Comparison of ENCODE assay signal across 9 cellular contexts in genomic region chr1:44740179-44740617, GRCh38. TPM values are rescaled to one million over a fixed set of nuclear protein-coding genes. Genes with fewer than 3 reads are reported as not detected.
DNase-seq lines count a peak whose midpoint lies in the region; ATAC-seq and TF ChIP-seq lines count a peak whose summit lies in the region.
"Had no signal": no experiment of that assay in that cellular context is flagged by ENCODE, and none has a peak within 500 bp of the region (broad histone marks: within the 10 kb centered on the region; RNA-seq: fewer than 3 reads in every experiment).

No MANE protein-coding gene starts in this region.

- H3K36me3 Mint-ChIP-seq in memory B cell = no peaks in the 10 kb centered on the region

- no peaks in the 10 kb centered on the region for H3K9me3 ChIP-seq in A673 (ENCODE audit: low read depth, low read length, poor library complexity, severe bottlenecking)
- H3K9me3 ChIP-seq in HEK293 (ENCODE audit: control insufficient read depth, insufficient read depth, low read depth, low read length) = no peaks in the 10 kb centered on the region
- no peaks in the 10 kb centered on the region for H3K9me3 ChIP-seq in ascending aorta

- H3K4me3 ChIP-seq in A673 (ENCODE audit: low read depth, low read length, poor library complexity, severe bottlenecking) (peak overlapping the region; percentile 91), HEK293 (ENCODE audit: low read depth, low read length) (peak overlapping the region; percentile 66), ascending aorta (peak overlapping the region; percentile 53 to 63)

- peaks cover 8% of the 10 kb centered on the region for H3K4me1 Mint-ChIP-seq in memory B cell

- H3K27me3 ChIP-seq in A673 (replicated peaks; ENCODE audit: insufficient read depth, low read depth, low read length, poor library complexity) = no peaks in the 10 kb centered on the region
- no peaks in the 10 kb centered on the region for H3K27me3 ChIP-seq in ascending aorta

- H3K9me3 Mint-ChIP-seq in memory B cell = no peaks in the 10 kb centered on the region

- peak overlapping the region; percentile 85 for H3K4me3 Mint-ChIP-seq in memory B cell

- H3K36me3 ChIP-seq in A673 (ENCODE audit: insufficient read depth, low read length, poor library complexity, severe bottlenecking) (peaks cover 42% of the 10 kb centered on the region), HEK293 (ENCODE audit: control insufficient read depth in 2 of 2, insufficient read depth in 1 of 2, low read length in 2 of 2) (peaks cover 31 to 37% of the 10 kb centered on the region in 2 experiments), ascending aorta (no peaks in the 10 kb centered on the region)

- CTCF ChIA-PET in A673 (lab: Charles Lee) (no interaction called here), HEK293 (lab: Yijun Ruan, JAX) (interaction anchor here (1.2 to 3.4 kb wide), 2 partner anchors 9 to 11 kb away, joined by 4 to 19 read pairs; partner anchors contain the start of gene RNU5D-1)

- peak overlapping the region; percentile 96 for H3K27ac ChIP-seq in A673 (ENCODE audit: low read depth, low read length, poor library complexity, severe bottlenecking)
- H3K27ac ChIP-seq in HEK293 (ENCODE audit: extremely low read depth, low read depth, low read length) = peak overlapping the region; percentile 78
- peak overlapping the region; percentile 77 to 82 for H3K27ac ChIP-seq in ascending aorta

- ATAC-seq in memory B cell (ENCODE audit: low read depth) (no peak), GM18870 (IDR thresholded peaks at IDR 0.05; ENCODE audit: unreplicated experiment) (no peak)

- no peaks in the 10 kb centered on the region for H3K27me3 Mint-ChIP-seq in memory B cell

- BruUV-seq in A673 (replicated peaks; lab: Mats Ljungman, UMichigan) = TSS peak; percentile 87

- intact Hi-C loops in A673 (cut with micrococcal nuclease; ENCODE audit: unreplicated experiment) (loop anchor here (5.0 kb wide), 1 partner anchor 37 kb away; the partner anchor contains the start of gene RPS8), ascending aorta (cut with DNase I) (no loop called here), posterior vena cava (cut with DNase I) (no loop called here)

- H3K27ac Mint-ChIP-seq in memory B cell = peak overlapping the region; percentile 73

- H3K4me1 ChIP-seq in A673 (ENCODE audit: insufficient read depth, low read length, poor library complexity, severe bottlenecking) = peaks cover 30% of the 10 kb centered on the region
- peaks cover 3% of the 10 kb centered on the region; the same call in 1 of the 2 replicates for H3K4me1 ChIP-seq in HEK293 (ENCODE audit: control insufficient read depth, insufficient read depth, low read length)
- peaks cover 3 to 6% of the 10 kb centered on the region in 2 donors for H3K4me1 ChIP-seq in ascending aorta

- POLR2A ChIA-PET in A673 (lab: Charles Lee; ENCODE audit: low non-redundant PET) (no interaction called here), HEK293 (lab: Yijun Ruan, JAX) (interaction anchor here (0.5 to 2.3 kb wide), 5 partner anchors 10 to 563 kb away, joined by 3 to 15 read pairs (median 4); partner anchors contain the start of gene RPS8)

- DNase-seq in A673 (ENCODE audit: low spot score) (no peak), ascending aorta (ENCODE audit: low spot score in 2 of 2) (no peak), memory B cell (ENCODE audit: low spot score in 2 of 2) (no peak), occipital lobe (lab: John Stamatoyannopoulos, UW) (no peak), NCI-H1930 (lab: John Stamatoyannopoulos, UW) (no peak), posterior vena cava (ENCODE audit: low spot score) (no peak)

- TF ChIP-seq CTCF in A673 (conservative IDR thresholded peaks at IDR 0.05; ENCODE audit: low read depth, low read length) (no peak), HEK293 (tag by site-specific recombination; IDR thresholded peaks at IDR 0.05) (no peak), ascending aorta (IDR thresholded peaks at IDR 0.05) (no peak)

TF ChIP-seq in HEK293, 187 proteins besides CTCF, POLR2A, EP300 and RAD21:
- no peak for TF ChIP-seq ZNF239 (tag by site-specific recombination; IDR thresholded peaks at IDR 0.05)
- TF ChIP-seq ZNF501 (tag by site-specific recombination; IDR thresholded peaks at IDR 0.05) = no peak
- 0 out of 2 replicates have a peak, but pooled peaks have one; percentile 16 for TF ChIP-seq PRDM1 (tag by site-specific recombination; IDR thresholded peaks at IDR 0.05)
- TF ChIP-seq ZNF335 (tag by site-specific recombination; conservative IDR thresholded peaks at IDR 0.05) = peak; percentile 2
- no peak for TF ChIP-seq ZNF621 (tag by site-specific recombination; IDR thresholded peaks at IDR 0.05)
- TF ChIP-seq ZNF664 (tag by site-specific recombination; IDR thresholded peaks at IDR 0.05) = no peak
- TF ChIP-seq OVOL3 (tag by site-specific recombination; IDR thresholded peaks at IDR 0.05) = no peak
- no peak for TF ChIP-seq ZNF76 (tag by site-specific recombination; IDR thresholded peaks at IDR 0.05; ENCODE audit: borderline replicate concordance, low read depth)
- TF ChIP-seq ZNF280D (tag by site-specific recombination; IDR thresholded peaks at IDR 0.05) = no peak
TF ChIP-seq in HEK293: peak in this region for 2.

RNA-seq across cellular contexts. Expression of gene KIF2C, which starts 0.6 kb away (rescaled TPM):
- total RNA-seq in A673 (2021) = 127 and 136 TPM in 2 replicates
- total RNA-seq in ascending aorta = 0.53 TPM
- total RNA-seq in occipital lobe = 2.5 TPM
- under 1 TPM; 0.43 to 0.93 TPM for total RNA-seq in posterior vena cava

RNA-seq across cellular contexts. Expression of gene RNU5D-1, which starts 9.2 kb away (rescaled TPM):
- not detected in 2 replicates for total RNA-seq in A673 (2021)
- not detected for total RNA-seq in ascending aorta
- not detected for total RNA-seq in occipital lobe
- total RNA-seq in posterior vena cava = not detected
- total RNA-seq: subcutaneous adipose tissue had no signal

RNA-seq across cellular contexts. Expression of gene RPS8, which starts 35.1 kb away (rescaled TPM):
- total RNA-seq in A673 (2021) (1,717 and 1,734 TPM in 2 replicates), ascending aorta (1,693 TPM), occipital lobe (1,634 TPM), posterior vena cava (1,000 to 10,000 TPM; 1,440 to 1,494 TPM)

RNA-seq across cellular contexts. Expression of gene BEST4, which starts 47.8 kb away (rescaled TPM):
- total RNA-seq in A673 (2021) (not detected in 2 replicates), ascending aorta (not detected), occipital lobe (0.16 TPM), posterior vena cava (under 1 TPM; 0.37 to 0.38 TPM)

RNA-seq across cellular contexts. Expression of gene PLK3, which starts 60.0 kb away (rescaled TPM):
- total RNA-seq in A673 (2021) (10.8 and 15.6 TPM in 2 replicates), ascending aorta (107 TPM), occipital lobe (10.0 TPM), posterior vena cava (10 to 100 TPM; 20.1 to 32.7 TPM)

Comparison
In these comparisons a context has a peak if more than half of its experiments do, and no peak if none do; other contexts are left out.
1. RNA of gene KIF2C, which starts 0.6 kb away (total RNA-seq): 127 to 136 TPM in A673; 2.5 TPM in occipital lobe (single experiment), 0.43 to 0.93 TPM in posterior vena cava and 0.53 TPM in ascending aorta (single experiment); every median in the first group is over 10 times any median in the second.
2. Peak in every context shown above with its lines, with median percentiles within 50 percentile points of each other: H3K27ac ChIP-seq and H3K4me3 ChIP-seq.